Comparison of ENCODE assay signal across 15 cellular contexts in the genomic region with DNA sequence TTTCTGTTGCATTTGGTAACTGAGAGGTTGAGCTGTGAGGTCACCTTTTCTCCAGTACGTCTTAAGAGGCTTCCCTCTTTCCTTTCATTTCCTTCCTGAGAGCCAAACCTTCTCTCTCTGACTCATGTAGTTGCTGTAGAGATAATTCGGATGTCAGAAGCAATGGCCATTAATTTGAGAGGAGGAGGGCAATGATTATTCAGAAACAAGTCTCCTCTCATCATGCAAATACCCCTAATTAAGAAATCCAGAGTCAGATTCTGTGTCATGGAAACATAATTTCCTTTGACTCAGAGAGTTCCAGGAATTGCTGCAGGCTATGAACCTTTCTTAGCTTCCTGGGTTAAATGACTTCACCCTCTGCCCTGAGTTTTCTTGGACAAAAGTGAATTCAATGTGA. TPM values are rescaled to one million over a fixed set of nuclear protein-coding genes. Genes with fewer than 3 reads are reported as not detected.
DNase-seq lines count a peak whose midpoint lies in the region; ATAC-seq and TF ChIP-seq lines count a peak whose summit lies in the region.
"Had no signal": no experiment of that assay in that cellular context is flagged by ENCODE, and none has a peak within 500 bp of the region (broad histone marks: within the 10 kb centered on the region; RNA-seq: fewer than 3 reads in every experiment).

No MANE protein-coding gene starts in this region.

- H3K27me3 ChIP-seq in A673 (replicated peaks; ENCODE audit: insufficient read depth, low read depth, low read length, poor library complexity): no peaks in the 10 kb centered on the region
- H3K27me3 ChIP-seq in brain microvascular endothelial cell (replicated peaks): no peaks in the 10 kb centered on the region
- no peaks in the 10 kb centered on the region for H3K27me3 ChIP-seq in left lung
- no peaks in the 10 kb centered on the region for H3K27me3 ChIP-seq in Peyer's patch
- H3K27me3 ChIP-seq: MG63 had no signal

- peaks cover 24% of the 10 kb centered on the region for H3K36me3 Mint-ChIP-seq in HFFc6 (ENCODE audit: low read depth)

- H3K27ac ChIP-seq in A673 (ENCODE audit: low read depth, low read length, poor library complexity, severe bottlenecking) (no peak overlapping the region), brain microvascular endothelial cell (no peak overlapping the region), left lung (peak overlapping the region in 1 of 2 donors; percentile 49), Peyer's patch (no peak overlapping the region)

- H3K27ac Mint-ChIP-seq in HFFc6: peak overlapping the region; percentile 97
- H3K27ac Mint-ChIP-seq: naive thymus-derived CD8-positive, alpha-beta T cell had no signal

- H3K4me1 Mint-ChIP-seq in HFFc6 (ENCODE audit: low read depth): peaks cover 50% of the 10 kb centered on the region

- in situ Hi-C loops in brain microvascular endothelial cell (cut with HindIII; ENCODE audit: low pct_ligation_motif_present, low sequenced_read_pairs): no loop called here

- no peak overlapping the region for H3K4me3 ChIP-seq in A673 (ENCODE audit: low read depth, low read length, poor library complexity, severe bottlenecking)
- H3K4me3 ChIP-seq in brain microvascular endothelial cell (ENCODE audit: low read depth, low read length): no peak overlapping the region
- no peak overlapping the region for H3K4me3 ChIP-seq in left lung
- no peak overlapping the region for H3K4me3 ChIP-seq in Peyer's patch
- H3K4me3 ChIP-seq: MG63 had no signal

- peak overlapping the region; percentile 64 for H3K4me3 Mint-ChIP-seq in HFFc6
- H3K4me3 Mint-ChIP-seq: naive thymus-derived CD8-positive, alpha-beta T cell had no signal

- TF ChIP-seq POLR2A in Peyer's patch (IDR thresholded peaks at IDR 0.05): no peak

- H3K9me3 ChIP-seq in A673 (ENCODE audit: low read depth, low read length, poor library complexity, severe bottlenecking) (peaks cover 5% of the 10 kb centered on the region), left lung (peaks cover 0 to 15% of the 10 kb centered on the region in 2 donors), Peyer's patch (peaks cover 0 to 15% (median 7%) of the 10 kb centered on the region in 4 donors)

- ATAC-seq in left lung (peak; percentile 83), GM18861 (IDR thresholded peaks at IDR 0.05; ENCODE audit: unreplicated experiment) (no peak), GM19035 (IDR thresholded peaks at IDR 0.05; ENCODE audit: unreplicated experiment) (no peak)
- ATAC-seq: naive thymus-derived CD8-positive, alpha-beta T cell; stimulated activated naive CD8-positive, alpha-beta T cell treated with anti-CD3 and anti-CD28 coated beads, Interleukin-15, Interleukin-2, amounts not matched to agents 100 U/mL and 50 U/mL, for 24 hours had no signal

- POLR2A ChIA-PET in A673 (lab: Charles Lee; ENCODE audit: low non-redundant PET): no interaction called here

- H3K36me3 ChIP-seq in A673 (ENCODE audit: insufficient read depth, low read length, poor library complexity, severe bottlenecking): no peaks in the 10 kb centered on the region
- H3K36me3 ChIP-seq in brain microvascular endothelial cell (replicated peaks): no peaks in the 10 kb centered on the region
- H3K36me3 ChIP-seq in left lung: no peaks in the 10 kb centered on the region
- H3K36me3 ChIP-seq in Peyer's patch: no peaks in the 10 kb centered on the region
- H3K36me3 ChIP-seq: MG63 had no signal

- DNase-seq in A673 (ENCODE audit: low spot score) (peak; percentile 24), HFFc6 (peak; percentile 96), brain microvascular endothelial cell (peak; percentile 50), left lung (no peak), NCI-H187 treated with DMSO at 0.1 percent for 48 hours (lab: John Stamatoyannopoulos, UW) (no peak), Peyer's patch (no peak)
- DNase-seq: activated CD4-positive, alpha-beta T cell treated with anti-CD3 and anti-CD28 coated beads, Interleukin-2, amount 50 U/mL, for 1 hour; activated naive CD4-positive, alpha-beta T cell treated with Interleukin-2 at 50 U/mL for 16 hours; C1 segment of cervical spinal cord; MG63; naive thymus-derived CD8-positive, alpha-beta T cell; NCI-H524; stimulated activated naive CD8-positive, alpha-beta T cell treated with anti-CD3 and anti-CD28 coated beads, Interleukin-15, Interleukin-2, amounts not matched to agents 100 U/mL and 50 U/mL, for 24 hours had no signal

- peaks cover 30% of the 10 kb centered on the region for H3K9me3 Mint-ChIP-seq in HFFc6

- intact Hi-C loops in A673 (cut with micrococcal nuclease; ENCODE audit: unreplicated experiment) (loop anchor here (5.0 kb wide), 1 partner anchor 41 kb away; no protein-coding TSS in a partner anchor), left lung (cut with DNase I) (no loop called here)

- BruUV-seq in A673 (replicated peaks; lab: Mats Ljungman, UMichigan): no TSS peak

- H3K4me1 ChIP-seq in A673 (ENCODE audit: insufficient read depth, low read length, poor library complexity, severe bottlenecking) (no peaks in the 10 kb centered on the region), left lung (peaks cover 0 to 6% of the 10 kb centered on the region in 2 donors), Peyer's patch (no peaks in the 10 kb centered on the region)

- TF ChIP-seq CTCF in A673 (conservative IDR thresholded peaks at IDR 0.05; ENCODE audit: low read depth, low read length): no peak
- TF ChIP-seq CTCF in HFFc6 (IDR thresholded peaks at IDR 0.05): no peak
- no peak for TF ChIP-seq CTCF in brain microvascular endothelial cell (IDR thresholded peaks at IDR 0.05; ENCODE audit: low read depth, low read length, missing control alignments)
- no peak for TF ChIP-seq CTCF in left lung (IDR thresholded peaks at IDR 0.05)
- TF ChIP-seq CTCF in Peyer's patch (IDR thresholded peaks at IDR 0.05): no peak

- H3K27me3 Mint-ChIP-seq in HFFc6 (ENCODE audit: insufficient read depth): no peaks in the 10 kb centered on the region

- CTCF ChIA-PET in A673 (lab: Charles Lee): no interaction called here

RNA-seq across cellular contexts. Expression of gene GSK3B, which starts 59.0 kb away (rescaled TPM):
- total RNA-seq in A673 (2021) (52.0 and 56.6 TPM in 2 replicates), left lung (10 to 100 TPM; 42.0 to 53.0 TPM), Peyer's patch (10 to 100 TPM; 34.6 to 65.2 (median 42.6) TPM)
- total RNA-seq in HFFc6 (2021; fragmentation: NEBNext Ultra II Directional; extraction: Animal tissue kit (Norgen Biotek cat#: 25700)): 10 to 100 TPM; 42.9 to 52.8 (median 49.6) TPM

Comparison
In these comparisons a context has a peak if more than half of its experiments do, and no peak if none do; other contexts are left out.
1. DNase-seq: peak in A673 (single experiment), HFFc6 (single experiment) and brain microvascular endothelial cell (single experiment); none in left lung (0 of 2), NCI-H187 treated with DMSO at 0.1 percent for 48 hours (single experiment) and Peyer's patch (0 of 3).